In the genomic region with DNA sequence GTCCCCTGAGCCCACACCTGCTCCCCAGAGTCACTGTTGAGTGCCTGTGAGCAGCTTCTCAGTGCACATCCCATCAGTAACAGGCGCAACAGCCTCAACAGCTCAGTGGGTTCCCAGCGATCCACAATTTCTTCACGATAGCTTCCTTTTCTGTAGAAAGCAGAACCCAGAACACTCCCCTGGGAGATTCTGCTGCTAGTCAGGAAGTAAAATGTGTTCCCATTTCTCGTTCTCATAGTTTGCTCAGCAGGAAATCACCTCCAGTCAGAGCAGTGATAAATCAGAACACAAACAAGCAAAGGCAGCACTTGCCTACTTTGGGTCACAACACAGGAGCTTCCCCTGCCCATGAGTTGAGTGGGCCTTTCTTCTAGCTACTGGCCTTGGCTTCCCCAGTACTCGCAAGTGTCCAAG, we compare ENCODE assay signal across 1 cellular context.
TF ChIP-seq lines count a peak whose summit lies in the region.

No MANE protein-coding gene starts in this region.

TF ChIP-seq in WTC11, 78 proteins besides CTCF, POLR2A, EP300 and RAD21 (continued from another document):
- TF ChIP-seq, protein P1, sequence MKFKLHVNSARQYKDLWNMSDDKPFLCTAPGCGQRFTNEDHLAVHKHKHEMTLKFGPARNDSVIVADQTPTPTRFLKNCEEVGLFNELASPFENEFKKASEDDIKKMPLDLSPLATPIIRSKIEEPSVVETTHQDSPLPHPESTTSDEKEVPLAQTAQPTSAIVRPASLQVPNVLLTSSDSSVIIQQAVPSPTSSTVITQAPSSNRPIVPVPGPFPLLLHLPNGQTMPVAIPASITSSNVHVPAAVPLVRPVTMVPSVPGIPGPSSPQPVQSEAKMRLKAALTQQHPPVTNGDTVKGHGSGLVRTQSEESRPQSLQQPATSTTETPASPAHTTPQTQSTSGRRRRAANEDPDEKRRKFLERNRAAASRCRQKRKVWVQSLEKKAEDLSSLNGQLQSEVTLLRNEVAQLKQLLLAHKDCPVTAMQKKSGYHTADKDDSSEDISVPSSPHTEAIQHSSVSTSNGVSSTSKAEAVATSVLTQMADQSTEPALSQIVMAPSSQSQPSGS (CRISPR knock-in tag; IDR thresholded peaks at IDR 0.05; ENCODE audit: borderline replicate concordance, low read depth), result no peak
- no peak for TF ChIP-seq GRHL2 (CRISPR knock-in tag; IDR thresholded peaks at IDR 0.05; ENCODE audit: insufficient replicate concordance, severe bottlenecking)
- no peak for TF ChIP-seq TCF7 (CRISPR knock-in tag; IDR thresholded peaks at IDR 0.05; ENCODE audit: low read depth)
- no peak for TF ChIP-seq SP1 (CRISPR knock-in tag; conservative IDR thresholded peaks at IDR 0.05)
- TF ChIP-seq TEAD1 (CRISPR knock-in tag; IDR thresholded peaks at IDR 0.05), result no peak
- no peak for TF ChIP-seq ZBTB21 (CRISPR knock-in tag; IDR thresholded peaks at IDR 0.05; ENCODE audit: borderline replicate concordance)
TF ChIP-seq in WTC11: peak in this region for 0.
